Comparison of ENCODE assay signal across 9 cellular contexts in the genomic region with DNA sequence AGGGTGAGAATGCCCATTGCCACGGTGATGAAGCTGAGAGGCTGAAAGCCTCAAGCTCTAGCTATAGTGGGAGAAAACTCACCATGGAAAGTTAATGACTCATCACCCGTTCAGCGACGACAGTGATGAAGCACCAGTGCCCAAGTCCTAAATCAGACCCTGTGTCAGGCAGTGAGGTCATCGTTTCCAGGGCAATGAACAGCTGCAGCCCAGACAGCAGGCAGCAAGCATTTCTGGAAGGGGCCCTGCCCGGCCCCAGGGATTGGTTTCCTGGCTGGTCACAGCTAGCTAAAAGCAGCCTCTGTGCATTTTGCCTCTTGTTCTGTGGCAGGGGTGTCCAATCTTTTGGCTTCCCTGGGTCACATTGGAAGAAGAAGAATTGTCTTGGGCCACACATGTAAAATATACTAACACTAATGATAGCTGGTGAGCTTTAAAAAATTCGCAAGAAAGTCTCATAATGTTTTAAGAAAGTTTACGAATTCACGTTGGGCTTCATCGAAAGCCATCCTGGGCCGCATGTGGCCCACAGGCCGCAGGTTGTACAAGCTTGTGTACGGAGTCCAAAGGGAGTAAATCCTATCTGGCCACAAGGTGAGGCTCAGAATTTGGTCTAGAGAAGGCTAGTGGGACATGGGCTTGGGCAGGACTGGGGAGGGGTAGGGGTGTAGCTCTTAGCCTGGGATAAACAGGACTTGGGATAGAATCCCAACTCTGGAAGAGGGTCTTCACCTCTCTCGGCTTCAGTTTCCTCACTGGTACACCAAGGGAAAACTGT. TPM values are rescaled to one million over a fixed set of nuclear protein-coding genes. Genes with fewer than 3 reads are reported as not detected.
DNase-seq lines count a peak whose midpoint lies in the region; ATAC-seq, FAIRE-seq and TF ChIP-seq lines count a peak whose summit lies in the region.
"Had no signal": no experiment of that assay in that cellular context is flagged by ENCODE, and none has a peak within 500 bp of the region (broad histone marks: within the 10 kb centered on the region; RNA-seq: fewer than 3 reads in every experiment).

No MANE protein-coding gene starts in this region.

- H2AK5ac ChIP-seq in neuronal stem cell (ENCODE audit: low read depth, low read length), result no peak overlapping the region

- WGBS in neuronal stem cell (ENCODE audit: extremely low coverage in 2 of 2, insufficient read length in 2 of 2, insufficient replicate concordance in 1 of 2), 2 donors, result no CpG with 5 or more reads among the region's 14 CpGs

- peak overlapping the region; percentile 38 for H3K18ac ChIP-seq in neuronal stem cell (ENCODE audit: low read length)

- H3K14ac ChIP-seq in neuronal stem cell (ENCODE audit: low read length), result no peak overlapping the region

- H2BK15ac ChIP-seq in neuronal stem cell (ENCODE audit: low read length), result no peak overlapping the region

- H3K23ac ChIP-seq in neuronal stem cell (ENCODE audit: low read depth, low read length, poor library complexity), result no peak overlapping the region

- ATAC-seq in HG03342 (IDR thresholded peaks at IDR 0.05; ENCODE audit: unreplicated experiment), result no peak

- H2BK12ac ChIP-seq in neuronal stem cell (ENCODE audit: low read length), result no peak overlapping the region

- H4K8ac ChIP-seq in neuronal stem cell (ENCODE audit: low read depth, low read length), result no peak overlapping the region

- no peak for FAIRE-seq in D721Med (lab: Jason Lieb, UNC)

- H3K4ac ChIP-seq in neuronal stem cell (ENCODE audit: low read length), result no peak overlapping the region

- H3K4me3 ChIP-seq in fibroblast of mammary gland (ENCODE audit: control insufficient read depth, low read depth, low read length), result no peak overlapping the region
- no peak overlapping the region for H3K4me3 ChIP-seq in neuronal stem cell (ENCODE audit: low read length in 2 of 2)
- H3K4me3 ChIP-seq: right lobe of liver had no signal

- no peak for TF ChIP-seq CTCF in fibroblast of mammary gland (conservative IDR thresholded peaks at IDR 0.05; ENCODE audit: control insufficient read depth, insufficient read depth, low read depth, low read length)
- TF ChIP-seq CTCF in D721Med (IDR thresholded peaks at IDR 0.05; ENCODE audit: insufficient read depth, missing control alignments), result no peak

- H3K27ac ChIP-seq in neuronal stem cell (replicated peaks; ENCODE audit: low read length) (peak overlapping the region; percentile 38), substantia nigra (ENCODE audit: low read depth, low read length, poor library complexity, severe bottlenecking) (peak overlapping the region; percentile 84)
- H3K27ac ChIP-seq: right lobe of liver had no signal

- H3K4me1 ChIP-seq in neuronal stem cell (ENCODE audit: control insufficient read depth in 2 of 2, insufficient read depth in 1 of 2, low read depth in 1 of 2, low read length in 2 of 2), result peaks cover 11 to 22% of the 10 kb centered on the region in 2 donors
- H3K4me1 ChIP-seq: right lobe of liver had no signal

- peaks cover 0 to 2% (median 0%) of the 10 kb centered on the region in 3 experiments for H3K27me3 ChIP-seq in neuronal stem cell (ENCODE audit: control insufficient read depth in 3 of 3, insufficient read depth in 3 of 3, low read depth in 1 of 3, low read length in 3 of 3)
- H3K27me3 ChIP-seq: right lobe of liver had no signal

- peak overlapping the region; percentile 47 for H2BK5ac ChIP-seq in neuronal stem cell (ENCODE audit: low read length)

- no peaks in the 10 kb centered on the region for H3K79me1 ChIP-seq in neuronal stem cell (ENCODE audit: low read depth, low read length)

- H2AFZ ChIP-seq in neuronal stem cell (ENCODE audit: low read length), result peak overlapping the region; percentile 77

- no peak overlapping the region for H2BK120ac ChIP-seq in neuronal stem cell (ENCODE audit: low read depth, low read length)

- H3K36me3 ChIP-seq in neuronal stem cell (replicated peaks in 1 of 2; ENCODE audit: control insufficient read depth in 2 of 2, insufficient read depth in 2 of 2, low read length in 2 of 2), result no peaks in the 10 kb centered on the region
- H3K36me3 ChIP-seq: right lobe of liver had no signal

- no peak overlapping the region for H4K91ac ChIP-seq in neuronal stem cell (ENCODE audit: low read depth, low read length, poor library complexity)

- H3K4me2 ChIP-seq in neuronal stem cell (ENCODE audit: insufficient read depth, low read length, poor library complexity, severe bottlenecking), result peak overlapping the region; percentile 21

- peaks cover 0 to 4% of the 10 kb centered on the region in 2 donors for H3K9me3 ChIP-seq in neuronal stem cell (replicated peaks in 1 of 2; ENCODE audit: control insufficient read depth in 2 of 2, insufficient read depth in 1 of 2, low read depth in 1 of 2, low read length in 2 of 2)
- H3K9me3 ChIP-seq: right lobe of liver had no signal

- H3K9ac ChIP-seq in neuronal stem cell (ENCODE audit: low read depth, low read length, poor library complexity), result no peak overlapping the region

- DNase-seq in Daoy (ENCODE audit: low read depth) (peak; percentile 97), NCI-H1694 (lab: John Stamatoyannopoulos, UW) (peak; percentile 32), fibroblast of mammary gland (ENCODE audit: low read depth) (peak; percentile 97), neuronal stem cell (ENCODE audit: low spot score) (peak; percentile 32), substantia nigra (lab: John Stamatoyannopoulos, UW) (peak in 47 of 49 donors; percentile 6 to 92 (median 67)), D721Med (ENCODE audit: insufficient read length, low spot score) (no peak)
- peak; percentile 78 for DNase-seq in activated CD8-positive, alpha-beta memory T cell treated with anti-CD3 and anti-CD28 coated beads for 24 hours
- DNase-seq: right lobe of liver had no signal

RNA-seq across cellular contexts. Expression of a gene that starts 40.6 kb away (rescaled TPM):
- total RNA-seq in Daoy (2014; rRNA removed; shearing (Covaris generic)), result 19.9 and 27.3 TPM in 2 replicates
- 24.0 TPM for polyA plus RNA-seq in neuronal stem cell (2013, experiment 1 of 2)
- polyA plus RNA-seq in neuronal stem cell (2013, experiment 2 of 2), result 25.1 TPM

RNA-seq across cellular contexts. Expression of a gene that starts 41.0 kb away (rescaled TPM):
- 53.5 and 54.1 TPM in 2 replicates for total RNA-seq in Daoy (2014; rRNA removed; shearing (Covaris generic))
- polyA plus RNA-seq in neuronal stem cell (2013, experiment 1 of 2), result 19.3 TPM
- polyA plus RNA-seq in neuronal stem cell (2013, experiment 2 of 2), result 21.1 TPM

RNA-seq across cellular contexts. Expression of a gene that starts 57.3 kb away (rescaled TPM):
- 38.9 and 41.6 TPM in 2 replicates for total RNA-seq in Daoy (2014; rRNA removed; shearing (Covaris generic))
- 76.9 TPM for polyA plus RNA-seq in neuronal stem cell (2013, experiment 1 of 2)
- polyA plus RNA-seq in neuronal stem cell (2013, experiment 2 of 2), result 73.7 TPM

RNA-seq across cellular contexts. Expression of a gene that starts 58.2 kb away (rescaled TPM):
- total RNA-seq in Daoy (2014; rRNA removed; shearing (Covaris generic)), result 8.9 and 10.9 TPM in 2 replicates
- polyA plus RNA-seq in neuronal stem cell (2013, experiment 1 of 2), result 14.3 TPM
- polyA plus RNA-seq in neuronal stem cell (2013, experiment 2 of 2), result 14.9 TPM
